8 cellular contexts compared by ENCODE assay signal in the genomic region with DNA sequence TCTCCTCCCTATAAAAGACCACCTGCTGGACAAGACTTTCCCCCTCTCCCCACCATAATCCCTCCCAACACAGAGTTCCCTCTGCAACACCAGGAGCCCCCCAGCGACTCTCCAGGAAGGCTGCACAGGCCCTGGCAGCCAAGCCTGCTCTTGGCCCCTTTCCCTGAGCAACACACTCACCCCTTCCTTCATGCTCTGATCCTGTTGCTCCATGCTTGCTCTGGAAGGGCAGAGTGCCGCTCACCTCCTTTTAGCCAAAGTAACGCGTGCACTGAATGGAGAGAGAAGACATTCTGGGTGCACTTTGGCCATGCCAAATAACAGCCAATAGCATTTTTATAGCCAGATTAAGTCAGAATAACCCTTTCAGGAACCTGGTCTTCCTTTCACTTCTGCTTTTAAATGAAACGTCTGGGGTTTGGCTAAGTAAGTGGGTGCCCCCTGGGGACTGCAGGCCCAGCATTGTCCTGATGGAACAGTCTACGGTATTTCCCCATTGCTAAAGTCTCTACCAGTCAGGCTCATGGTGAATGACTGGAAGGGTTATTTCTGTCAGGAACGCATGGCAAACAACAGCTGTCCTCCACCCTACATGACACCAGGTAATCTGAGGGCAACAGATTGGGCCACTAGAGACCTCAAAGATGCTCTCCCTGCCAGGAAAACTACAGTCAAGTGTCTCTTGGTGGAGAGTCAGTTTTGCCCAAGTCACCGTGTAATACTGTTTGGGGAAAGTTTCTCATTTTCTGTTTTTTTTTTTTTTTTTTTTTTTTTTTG. TPM values are rescaled to one million over a fixed set of nuclear protein-coding genes. Genes with fewer than 3 reads are reported as not detected.
DNase-seq lines count a peak whose midpoint lies in the region; ATAC-seq, FAIRE-seq and TF ChIP-seq lines count a peak whose summit lies in the region.

A gene with protein sequence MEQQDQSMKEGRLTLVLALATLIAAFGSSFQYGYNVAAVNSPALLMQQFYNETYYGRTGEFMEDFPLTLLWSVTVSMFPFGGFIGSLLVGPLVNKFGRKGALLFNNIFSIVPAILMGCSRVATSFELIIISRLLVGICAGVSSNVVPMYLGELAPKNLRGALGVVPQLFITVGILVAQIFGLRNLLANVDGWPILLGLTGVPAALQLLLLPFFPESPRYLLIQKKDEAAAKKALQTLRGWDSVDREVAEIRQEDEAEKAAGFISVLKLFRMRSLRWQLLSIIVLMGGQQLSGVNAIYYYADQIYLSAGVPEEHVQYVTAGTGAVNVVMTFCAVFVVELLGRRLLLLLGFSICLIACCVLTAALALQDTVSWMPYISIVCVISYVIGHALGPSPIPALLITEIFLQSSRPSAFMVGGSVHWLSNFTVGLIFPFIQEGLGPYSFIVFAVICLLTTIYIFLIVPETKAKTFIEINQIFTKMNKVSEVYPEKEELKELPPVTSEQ (minus strand): TSS at position 312 of the 777 bp plus-strand sequence. CDS start 99 bp downstream, at position 213.

- H3K27me3 ChIP-seq in WERI-Rb-1 (ENCODE audit: insufficient read depth, low read depth, severe bottlenecking), result no peaks in the 10 kb centered on the region

- H3K4me1 Mint-ChIP-seq in memory B cell, result peaks cover 20% of the 10 kb centered on the region

- FAIRE-seq in frontal cortex (lab: Jason Lieb, UNC), result no peak

- no peak for TF ChIP-seq CTCF in GM20000 (IDR thresholded peaks at IDR 0.05; ENCODE audit: extremely low read depth, missing control alignments)
- no peak for TF ChIP-seq CTCF in WERI-Rb-1 (IDR thresholded peaks at IDR 0.05; ENCODE audit: low read depth, low read length)

- H3K9me3 Mint-ChIP-seq in memory B cell, result no peaks in the 10 kb centered on the region

- peak within 1 kb of the TSS; percentile 58 for H3K27ac ChIP-seq in WERI-Rb-1

- H3K27me3 Mint-ChIP-seq in memory B cell, result peaks cover 2% of the 10 kb centered on the region

- H3K9me3 ChIP-seq in WERI-Rb-1 (ENCODE audit: severe bottlenecking), result no peaks in the 10 kb centered on the region

- H3K27ac Mint-ChIP-seq in memory B cell, result peak within 1 kb of the TSS; percentile 64

- H3K36me3 Mint-ChIP-seq in memory B cell, result peaks cover 2% of the 10 kb centered on the region

- no peak within 1 kb of the TSS for H3K4me3 ChIP-seq in WERI-Rb-1 (ENCODE audit: low read depth, low read length)

- peak within 1 kb of the TSS; percentile 93 for H3K4me3 Mint-ChIP-seq in memory B cell

- DNase-seq in GF-D8 (lab: John Stamatoyannopoulos, UW) (peak; percentile 95), GM20000 (ENCODE audit: low spot score) (peak; percentile 90), WERI-Rb-1 (peak; percentile 44), memory B cell (ENCODE audit: low spot score in 2 of 2) (peak; percentile 52 to 68), DMS153 treated with DMSO at 0.1 percent for 48 hours (lab: John Stamatoyannopoulos, UW; ENCODE audit: unreplicated experiment) (no peak), iPS-NIHi7 (ENCODE audit: extremely low spot score) (no peak), frontal cortex (ENCODE audit: low spot score in 2 of 2) (no peak)

- ATAC-seq in HG03457 (IDR thresholded peaks at IDR 0.05; ENCODE audit: unreplicated experiment), result peak; percentile 88
- ATAC-seq in memory B cell (ENCODE audit: low read depth), result peak; percentile 99

- H3K36me3 ChIP-seq in WERI-Rb-1, result no peaks in the 10 kb centered on the region

RNA-seq across cellular contexts. Expression of the gene that starts here (rescaled TPM):
- total RNA-seq in frontal cortex, result 0.82 TPM

Comparison
In these comparisons a context has a peak if more than half of its experiments do, and no peak if none do; other contexts are left out.
1. DNase-seq: peak in GF-D8 (single experiment), GM20000 (single experiment), WERI-Rb-1 (single experiment) and memory B cell (2 of 2); none in DMS153 treated with DMSO at 0.1 percent for 48 hours (single experiment), iPS-NIHi7 (single experiment) and frontal cortex (0 of 2).